ENCODE assay signal across 10 cellular contexts in the genomic region with DNA sequence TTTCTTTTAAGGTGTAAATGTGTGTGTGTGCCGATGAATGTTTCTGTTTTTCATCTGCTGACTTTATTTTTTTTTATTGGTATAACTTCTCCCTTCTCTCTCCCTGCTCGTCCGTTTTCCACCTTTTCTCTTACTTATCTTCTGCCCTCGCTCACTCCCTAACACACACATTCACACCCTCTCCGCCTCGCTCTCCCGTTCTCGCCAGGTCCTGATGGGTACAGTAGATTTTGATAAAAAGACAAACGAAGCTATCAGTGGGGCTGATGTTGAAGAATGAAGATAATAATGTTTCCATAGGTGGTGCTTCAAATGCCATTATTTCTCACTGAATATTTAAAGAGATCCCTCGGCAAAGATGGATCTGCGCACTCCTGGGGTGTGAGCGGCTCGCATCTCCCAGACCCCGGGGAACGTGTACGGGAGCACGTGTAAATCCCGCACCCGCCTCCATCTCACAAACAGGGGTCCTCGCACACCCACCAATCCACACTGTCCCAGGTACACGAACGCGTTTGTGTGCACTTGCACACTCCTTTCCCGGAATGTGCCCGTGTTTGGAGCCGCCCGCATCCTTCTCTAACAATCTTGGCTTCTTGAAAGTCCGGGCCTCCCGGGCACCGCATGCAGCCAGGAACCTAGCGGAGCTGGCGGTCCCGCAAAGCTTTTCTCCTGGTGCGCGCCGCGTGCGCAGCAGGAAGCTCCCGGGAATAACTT. TPM values are rescaled to one million over a fixed set of nuclear protein-coding genes. Genes with fewer than 3 reads are reported as not detected.
DNase-seq lines count a peak whose midpoint lies in the region; ATAC-seq and TF ChIP-seq lines count a peak whose summit lies in the region.
"Had no signal": no experiment of that assay in that cellular context is flagged by ENCODE, and none has a peak within 500 bp of the region (broad histone marks: within the 10 kb centered on the region; RNA-seq: fewer than 3 reads in every experiment).

No MANE protein-coding gene starts in this region.

- H3K9me3 ChIP-seq in BLaER1 (peaks cover 34% of the 10 kb centered on the region), fibroblast of lung (ENCODE audit: control insufficient read depth, insufficient read depth, low read depth, low read length) (no peaks in the 10 kb centered on the region), PC-9 (ENCODE audit: insufficient read depth, low read depth) (no peaks in the 10 kb centered on the region)

- intact Hi-C loops in PC-9 (cut with micrococcal nuclease; ENCODE audit: unreplicated experiment), result no loop called here

- H3K27me3 Mint-ChIP-seq in neural crest cell (ENCODE audit: low read depth), result peaks cover 70% of the 10 kb centered on the region

- H3K36me3 ChIP-seq in BLaER1, result no peaks in the 10 kb centered on the region
- H3K36me3 ChIP-seq in fibroblast of lung (ENCODE audit: control insufficient read depth, insufficient read depth, low read length), result no peaks in the 10 kb centered on the region
- H3K36me3 ChIP-seq in PC-9 (ENCODE audit: low read depth), result no peaks in the 10 kb centered on the region

- H3K4me1 Mint-ChIP-seq in neural crest cell, result peaks cover 54% of the 10 kb centered on the region

- H3K27ac Mint-ChIP-seq in neural crest cell (ENCODE audit: unreplicated experiment), result peak overlapping the region; percentile 98

- H3K4me2 ChIP-seq in BLaER1 (no peak overlapping the region), fibroblast of lung (ENCODE audit: extremely low read depth, insufficient read depth, low read length) (no peak overlapping the region), PC-9 (no peak overlapping the region)

- H3F3A ChIP-seq in PC-9 (ENCODE audit: insufficient read depth, low read depth), result no peaks in the 10 kb centered on the region

- peak; percentile 55 for DNase-seq in M059J (ENCODE audit: low read depth)
- peak; percentile 6 to 52 for DNase-seq in fibroblast of lung (ENCODE audit: low read depth in 2 of 2)
- DNase-seq in neural crest cell (ENCODE audit: low read depth, low spot score), result peak; percentile 20
- DNase-seq in PC-9, result no peak
- no peak for DNase-seq in SKM-1 treated with dmso at 0.1 percent for 144 hours (lab: John Stamatoyannopoulos, UW; ENCODE audit: unreplicated experiment)
- DNase-seq: NCI-H146 had no signal

- peaks cover 23% of the 10 kb centered on the region for H3K4me1 ChIP-seq in BLaER1
- no peaks in the 10 kb centered on the region for H3K4me1 ChIP-seq in fibroblast of lung (ENCODE audit: control insufficient read depth, extremely low read depth, insufficient read depth, low read length)
- no peaks in the 10 kb centered on the region for H3K4me1 ChIP-seq in PC-9 (replicated peaks; ENCODE audit: insufficient read depth)

- H3K27ac ChIP-seq in BLaER1, result no peak overlapping the region
- H3K27ac ChIP-seq in fibroblast of lung (ENCODE audit: insufficient read depth, low read length), result no peak overlapping the region
- H3K27ac ChIP-seq in PC-9, result no peak overlapping the region

- BruUV-seq in PC-9 (replicated peaks; lab: Mats Ljungman, UMichigan), result no TSS peak

- H3K79me2 ChIP-seq in fibroblast of lung (ENCODE audit: control insufficient read depth, insufficient read depth, low read length) (no peaks in the 10 kb centered on the region), PC-9 (ENCODE audit: low read depth) (no peaks in the 10 kb centered on the region)

- no peak overlapping the region for H3K9ac ChIP-seq in BLaER1
- no peak overlapping the region for H3K9ac ChIP-seq in fibroblast of lung (ENCODE audit: insufficient read depth, low read length)

- peaks cover 50% of the 10 kb centered on the region for H4K20me1 ChIP-seq in BLaER1
- H4K20me1 ChIP-seq in fibroblast of lung (ENCODE audit: control insufficient read depth, extremely low read depth, insufficient read depth, low read length), result no peaks in the 10 kb centered on the region
- H4K20me1 ChIP-seq in PC-9 (ENCODE audit: insufficient read depth), result no peaks in the 10 kb centered on the region

- peak overlapping the region; percentile 87 for H3K4me3 Mint-ChIP-seq in neural crest cell

- ATAC-seq in HG03439 (IDR thresholded peaks at IDR 0.05; ENCODE audit: unreplicated experiment) (no peak), HG03159 (IDR thresholded peaks at IDR 0.05; ENCODE audit: unreplicated experiment) (no peak)

- H3K36me3 Mint-ChIP-seq in neural crest cell (ENCODE audit: low read depth), result peaks cover 8% of the 10 kb centered on the region

- H3K4me3 ChIP-seq in BLaER1 (peak overlapping the region; percentile 76; the same call in 1 of the 2 replicates), fibroblast of lung (replicated peaks in 1 of 4; ENCODE audit: control extremely low read depth in 1 of 4, insufficient read depth in 1 of 4, low read depth in 3 of 4, low read length in 4 of 4) (no peak overlapping the region), PC-9 (no peak overlapping the region)

- no peak overlapping the region for H2AFZ ChIP-seq in fibroblast of lung (ENCODE audit: low read length)
- H2AFZ ChIP-seq in PC-9, result no peak overlapping the region

- TF ChIP-seq CTCF in fibroblast of lung (conservative IDR thresholded peaks at IDR 0.05 in 1 of 2, IDR thresholded peaks at IDR 0.05 in 1 of 2; ENCODE audit: low read depth in 1 of 2, low read length in 2 of 2), result no peak
- TF ChIP-seq CTCF in neural crest cell (conservative IDR thresholded peaks at IDR 0.05), result no peak
- TF ChIP-seq CTCF in PC-9 (conservative IDR thresholded peaks at IDR 0.05), result no peak

- peaks cover 100% of the 10 kb centered on the region for H3K27me3 ChIP-seq in BLaER1
- H3K27me3 ChIP-seq in fibroblast of lung (ENCODE audit: control insufficient read depth, insufficient read depth, low read length), result peaks cover 51% of the 10 kb centered on the region
- H3K27me3 ChIP-seq in PC-9 (ENCODE audit: insufficient read depth, low read depth), result peaks cover 9% of the 10 kb centered on the region

- H3K9me2 ChIP-seq in PC-9 (ENCODE audit: insufficient read depth), result no peaks in the 10 kb centered on the region

- POLR2A ChIA-PET in PC-9 (lab: Charles Lee; ENCODE audit: unreplicated experiment), result no interaction called here

- no peaks in the 10 kb centered on the region for H3K9me3 Mint-ChIP-seq in neural crest cell

- CTCF ChIA-PET in PC-9 (lab: Charles Lee), result no interaction called here

RNA-seq across cellular contexts. Expression of a gene that starts 2.4 kb away (rescaled TPM):
- 9.5 and 12.1 TPM in 2 replicates for total RNA-seq in M059J (2014; rRNA removed; shearing (Covaris generic))
- total RNA-seq in fibroblast of lung, result under 0.01 and 0.17 TPM in 2 replicates
- 0.10 and 0.14 TPM in 2 replicates for polyA plus RNA-seq in fibroblast of lung
- polyA plus RNA-seq in fibroblast of lung (2012), result 0.10 and 0.15 TPM in 2 replicates
- 0.31 and 0.82 TPM in 2 replicates for polyA minus RNA-seq in fibroblast of lung (ENCODE audit: low replicate concordance)
- total RNA-seq in neural crest cell, result 79.4 and 85.7 TPM in 2 replicates
- not detected in 2 replicates for total RNA-seq in PC-9 (2021)
- total RNA-seq: G401 had no signal

Comparison
In these comparisons a context has a peak if more than half of its experiments do, and no peak if none do; other contexts are left out.
1. DNase-seq: peak in M059J (single experiment), fibroblast of lung (2 of 2) and neural crest cell (single experiment); none in PC-9 (0 of 2) and SKM-1 treated with dmso at 0.1 percent for 144 hours (single experiment).